In genomic region chr10:43402176-43402575, GRCh38 we compare ENCODE assay signal across 12 cellular contexts. TPM values are rescaled to one million over a fixed set of nuclear protein-coding genes. Genes with fewer than 3 reads are reported as not detected.
DNase-seq lines count a peak whose midpoint lies in the region; ATAC-seq and TF ChIP-seq lines count a peak whose summit lies in the region.
"Had no signal": no experiment of that assay in that cellular context is flagged by ENCODE, and none has a peak within 500 bp of the region (broad histone marks: within the 10 kb centered on the region; RNA-seq: fewer than 3 reads in every experiment).

No MANE protein-coding gene starts in this region.

- H3K18ac ChIP-seq in H9 (ENCODE audit: insufficient read length, low read depth, low read length) = no peak overlapping the region
- H3K18ac ChIP-seq in mesendoderm (ENCODE audit: low read length) = no peak overlapping the region

- H4K5ac ChIP-seq in H9 (ENCODE audit: insufficient read length, low read depth, low read length) (no peak overlapping the region), mesendoderm (ENCODE audit: low read length) (no peak overlapping the region)

- H3K27me3 Mint-ChIP-seq in H9 (ENCODE audit: low read depth) = peaks cover 2% of the 10 kb centered on the region
- no peaks in the 10 kb centered on the region for H3K27me3 Mint-ChIP-seq in activated T-helper 17 cell treated with anti-CD3 and anti-CD28 coated beads, Interleukin-2, amount 50 U/mL, for 72 hours

- no peak overlapping the region for H4K91ac ChIP-seq in H9 (ENCODE audit: insufficient read length, low read depth, low read length)

- H3K9ac ChIP-seq in BLaER1 = peak overlapping the region; percentile 46; the same call in 1 of the 2 replicates
- H3K9ac ChIP-seq in H9 (ENCODE audit: extremely low read depth, insufficient read length, low read length) = no peak overlapping the region
- peak overlapping the region; percentile 19 for H3K9ac ChIP-seq in mesendoderm (ENCODE audit: low read length)

- H3K27me3 ChIP-seq in BLaER1 (no peaks in the 10 kb centered on the region), H9 (ENCODE audit: insufficient read depth, low read length) (no peaks in the 10 kb centered on the region), mesendoderm (ENCODE audit: insufficient read depth, low read length, poor library complexity) (no peaks in the 10 kb centered on the region)
- H3K27me3 ChIP-seq: gastroesophageal sphincter, left lung had no signal

- H2BK15ac ChIP-seq in H9 (ENCODE audit: low read depth, low read length) (no peak overlapping the region), mesendoderm (replicated peaks; ENCODE audit: low read depth) (no peak overlapping the region)

- peak overlapping the region; percentile 0 to 98 (median 77); a peak in 6 of 7 replicates for H3K27ac Mint-ChIP-seq in H9
- H3K27ac Mint-ChIP-seq in activated T-helper 17 cell treated with anti-CD3 and anti-CD28 coated beads, Interleukin-2, amount 50 U/mL, for 72 hours = peak overlapping the region; percentile 84

- H3K4me3 Mint-ChIP-seq in H9 = peak overlapping the region; percentile 31 to 69
- peak overlapping the region; percentile 98 for H3K4me3 Mint-ChIP-seq in activated T-helper 17 cell treated with anti-CD3 and anti-CD28 coated beads, Interleukin-2, amount 50 U/mL, for 72 hours

- H3K23me2 ChIP-seq in H9 (ENCODE audit: insufficient read length, low read depth, low read length, poor library complexity, severe bottlenecking) = peaks cover 4% of the 10 kb centered on the region

- no peak overlapping the region for H3T11ph ChIP-seq in H9 (ENCODE audit: low read length)

- H3K4me2 ChIP-seq in BLaER1 (peak overlapping the region; percentile 94), H9 (ENCODE audit: insufficient read depth, insufficient read length, low read length) (no peak overlapping the region), mesendoderm (ENCODE audit: low read length) (no peak overlapping the region)

- H3K4me1 Mint-ChIP-seq in H9 = peaks cover 66 to 80% of the 10 kb centered on the region in 2 experiments
- H3K4me1 Mint-ChIP-seq in activated T-helper 17 cell treated with anti-CD3 and anti-CD28 coated beads, Interleukin-2, amount 50 U/mL, for 72 hours = peaks cover 47% of the 10 kb centered on the region

- no peaks in the 10 kb centered on the region; a peak in 1 of 5 replicates for H3K9me3 Mint-ChIP-seq in H9
- no peaks in the 10 kb centered on the region for H3K9me3 Mint-ChIP-seq in activated T-helper 17 cell treated with anti-CD3 and anti-CD28 coated beads, Interleukin-2, amount 50 U/mL, for 72 hours

- H3K23ac ChIP-seq in H9 (ENCODE audit: insufficient read length, low read depth, low read length) (no peak overlapping the region), mesendoderm (ENCODE audit: low read length) (no peak overlapping the region)

- no peak for DNase-seq in H9
- DNase-seq in mesendoderm = no peak
- no peak for DNase-seq in NAMALWA (ENCODE audit: low spot score)
- no peak for DNase-seq in NCI-H69 (lab: John Stamatoyannopoulos, UW)
- DNase-seq in stimulated activated CD4-positive, alpha-beta T cell treated with anti-CD3 and anti-CD28 coated beads, Interleukin-4, amount 100 ng/mL, for 1 hour = no peak
- DNase-seq: left lung, NCI-H345 had no signal

- no peak overlapping the region for H2BK120ac ChIP-seq in H9 (ENCODE audit: low read depth, low read length, poor library complexity, severe bottlenecking)
- H2BK120ac ChIP-seq in mesendoderm (ENCODE audit: low read depth, low read length) = no peak overlapping the region

- no peak for TF ChIP-seq CTCF in H9 (conservative IDR thresholded peaks at IDR 0.05)

- H3K36me3 Mint-ChIP-seq in H9 (ENCODE audit: insufficient read depth in 1 of 3, low read depth in 3 of 3) = peaks cover 5 to 37% (median 15%) of the 10 kb centered on the region in 3 experiments; a peak in 6 of 7 replicates
- H3K36me3 Mint-ChIP-seq in activated T-helper 17 cell treated with anti-CD3 and anti-CD28 coated beads, Interleukin-2, amount 50 U/mL, for 72 hours (ENCODE audit: low read depth) = peaks cover 97% of the 10 kb centered on the region

- H3K4ac ChIP-seq in H9 (ENCODE audit: low read depth, low read length) = no peak overlapping the region
- no peak overlapping the region for H3K4ac ChIP-seq in mesendoderm (ENCODE audit: low read depth, low read length)

- no peak overlapping the region for H2BK20ac ChIP-seq in H9 (ENCODE audit: low read depth, low read length, poor library complexity, severe bottlenecking)

- no peak overlapping the region for H3K14ac ChIP-seq in H9 (ENCODE audit: insufficient read depth, low read length)

- H3K79me1 ChIP-seq in H9 (ENCODE audit: insufficient read depth, low read depth, low read length, poor library complexity, severe bottlenecking) = no peaks in the 10 kb centered on the region
- no peaks in the 10 kb centered on the region for H3K79me1 ChIP-seq in mesendoderm (ENCODE audit: low read length)

- H3K79me2 ChIP-seq in H9 (ENCODE audit: insufficient read depth, low read length) (peaks cover 73% of the 10 kb centered on the region), mesendoderm (ENCODE audit: control insufficient read depth, insufficient read depth, low read length) (peaks cover 89% of the 10 kb centered on the region)

- peaks cover 35% of the 10 kb centered on the region for H3K36me3 ChIP-seq in BLaER1
- no peaks in the 10 kb centered on the region for H3K36me3 ChIP-seq in mesendoderm (ENCODE audit: control insufficient read depth, insufficient read depth, low read length)

- H3K9me3 ChIP-seq in BLaER1 (no peaks in the 10 kb centered on the region), H9 (ENCODE audit: control insufficient read depth, low read depth, low read length) (no peaks in the 10 kb centered on the region)
- H3K9me3 ChIP-seq: gastroesophageal sphincter, left lung had no signal

- no CpG with 5 or more reads among the region's 4 CpGs for WGBS in H9 (ENCODE audit: extremely low coverage, insufficient read length, low lambda C conversion rate)
- no CpG with 5 or more reads among the region's 4 CpGs for WGBS in mesendoderm (ENCODE audit: extremely low coverage, insufficient coverage, low lambda C conversion rate)

- no peak overlapping the region for H2BK12ac ChIP-seq in H9 (ENCODE audit: insufficient read length, low read depth, low read length)

- H2BK5ac ChIP-seq in H9 (ENCODE audit: insufficient read length, low read length) = no peak overlapping the region
- H2BK5ac ChIP-seq in mesendoderm (ENCODE audit: low read length) = no peak overlapping the region

- H3K4me1 ChIP-seq in BLaER1 (peaks cover 87% of the 10 kb centered on the region), H9 (ENCODE audit: insufficient read depth, low read length) (peaks cover 4% of the 10 kb centered on the region; the same call in 1 of the 2 replicates), mesendoderm (ENCODE audit: control insufficient read depth, low read depth, low read length) (peaks cover 8% of the 10 kb centered on the region)

- H4K20me1 ChIP-seq in BLaER1 = peaks cover 100% of the 10 kb centered on the region
- no peaks in the 10 kb centered on the region for H4K20me1 ChIP-seq in H9 (ENCODE audit: control insufficient read depth, insufficient read depth, insufficient read length)

- H3K56ac ChIP-seq in H9 (ENCODE audit: insufficient read length, low read depth, low read length) (no peak overlapping the region), mesendoderm (ENCODE audit: low read length) (no peak overlapping the region)

- H4K8ac ChIP-seq in H9 (replicated peaks; ENCODE audit: insufficient read length, low read depth, low read length) (no peak overlapping the region), mesendoderm (ENCODE audit: low read depth, low read length) (no peak overlapping the region)

- no peak for ATAC-seq in activated T-helper 17 cell treated with anti-CD3 and anti-CD28 coated beads, Interleukin-2, amount 50 U/mL, for 72 hours (replicated peaks)
- ATAC-seq in HG02678 (IDR thresholded peaks at IDR 0.05; ENCODE audit: unreplicated experiment) = no peak
- ATAC-seq: gastroesophageal sphincter, left lung had no signal

- no peak overlapping the region for H2AFZ ChIP-seq in H9 (ENCODE audit: low read length)

- H3K27ac ChIP-seq in BLaER1 (peak overlapping the region; percentile 4; the same call in 1 of the 2 replicates), H9 (ENCODE audit: insufficient read length, low read depth, low read length) (no peak overlapping the region), mesendoderm (ENCODE audit: low read depth, low read length) (no peak overlapping the region)
- H3K27ac ChIP-seq: gastroesophageal sphincter, left lung had no signal

- H3K4me3 ChIP-seq in BLaER1 (no peak overlapping the region), mesendoderm (ENCODE audit: low read length) (no peak overlapping the region)
- H3K4me3 ChIP-seq: gastroesophageal sphincter, left lung had no signal

- H2AK5ac ChIP-seq in H9 (ENCODE audit: insufficient read length, low read length) (no peak overlapping the region), mesendoderm (ENCODE audit: low read length) (no peak overlapping the region)

RNA-seq across cellular contexts. Expression of gene HNRNPF, which starts 6.8 kb away (rescaled TPM):
- 411 and 420 TPM in 2 replicates for total RNA-seq in H9 (2021)
- total RNA-seq in activated T-helper 17 cell treated with anti-CD3 and anti-CD28 coated beads, Interleukin-2, amount 50 U/mL, for 72 hours = 100 to 1,000 TPM; 306 to 483 TPM
- 258 TPM for polyA plus RNA-seq in mesendoderm (2013, experiment 1 of 2)
- polyA plus RNA-seq in mesendoderm (2013, experiment 2 of 2) = 258 TPM

RNA-seq across cellular contexts. Expression of gene FXYD4, which starts 30.7 kb away (rescaled TPM):
- not detected in 2 replicates for total RNA-seq in H9 (2021)
- not detected for total RNA-seq in activated T-helper 17 cell treated with anti-CD3 and anti-CD28 coated beads, Interleukin-2, amount 50 U/mL, for 72 hours
- polyA plus RNA-seq in mesendoderm (2013, experiment 1 of 2) = not detected
- polyA plus RNA-seq in mesendoderm (2013, experiment 2 of 2) = 0.13 TPM
- total RNA-seq: gastroesophageal sphincter, SK-MEL-5 had no signal

RNA-seq across cellular contexts. Expression of gene ZNF487, which starts 34.7 kb away (rescaled TPM):
- 1.3 and 1.4 TPM in 2 replicates for total RNA-seq in H9 (2021)
- total RNA-seq in activated T-helper 17 cell treated with anti-CD3 and anti-CD28 coated beads, Interleukin-2, amount 50 U/mL, for 72 hours = 1 to 10 TPM; 2.5 to 2.9 TPM
- 1.2 TPM for polyA plus RNA-seq in mesendoderm (2013, experiment 1 of 2)
- 1.1 TPM for polyA plus RNA-seq in mesendoderm (2013, experiment 2 of 2)
